In genomic region chr7:66594082-66594481, GRCh38 we compare ENCODE assay signal across 7 cellular contexts. TPM values are rescaled to one million over a fixed set of nuclear protein-coding genes. Genes with fewer than 3 reads are reported as not detected.
A peak's percentile ranks its signal among the peaks of the same experiment; 100 is the strongest.
DNase-seq lines count a peak whose midpoint lies in the region; ATAC-seq, FAIRE-seq and TF ChIP-seq lines count a peak whose summit lies in the region.
"Not testable (repeated sequence)": the region's sequence is repeated elsewhere in the genome, so short reads cannot be mapped to it uniquely, and the experiment has no call there.

No MANE protein-coding gene starts in this region.

- H3K79me2 ChIP-seq in K562 (ENCODE audit: control insufficient read depth, insufficient read depth, low read length), result peaks cover 35% of the 10 kb centered on the region
- H3K79me2 ChIP-seq in HepG2 (ENCODE audit: insufficient read depth, low read length), result peaks cover 28% of the 10 kb centered on the region

- TF ChIP-seq RAD21 in K562 (CRISPR knock-in tag; conservative IDR thresholded peaks at IDR 0.05 in 1 of 2, IDR thresholded peaks at IDR 0.05 in 1 of 2); HepG2 (CRISPR knock-in tag; IDR thresholded peaks at IDR 0.05): not testable (repeated sequence)

- peak overlapping the region; percentile 75 for H3K4me3 Mint-ChIP-seq in CD4-positive, alpha-beta T cell
- H3K4me3 Mint-ChIP-seq in IgD-negative memory B cell (peak overlapping the region in 1 of 4 donors; percentile 84), progenitor cell of endocrine pancreas (ENCODE audit: low read depth) (peak overlapping the region; percentile 29)
- H3K4me3 Mint-ChIP-seq in activated CD4-positive, alpha-beta memory T cell treated with anti-CD3 and anti-CD28 coated beads for 36 hours, result not testable (repeated sequence)
- peak overlapping the region in 4 of 10 donors; percentile 22 to 54 (median 46) for H3K4me3 Mint-ChIP-seq in naive thymus-derived CD8-positive, alpha-beta T cell

- H3K4me1 ChIP-seq in K562 (replicated peaks in 1 of 2; ENCODE audit: control insufficient read depth in 2 of 2, insufficient read depth in 2 of 2, low read length in 2 of 2), result peaks cover 16 to 19% of the 10 kb centered on the region in 2 experiments
- peaks cover 51% of the 10 kb centered on the region for H3K4me1 ChIP-seq in HepG2 (ENCODE audit: insufficient read depth, low read length)

- peak overlapping the region; percentile 77 for H3K27ac Mint-ChIP-seq in CD4-positive, alpha-beta T cell
- H3K27ac Mint-ChIP-seq in IgD-negative memory B cell, result peak overlapping the region in 2 of 3 donors; percentile 65 to 71
- H3K27ac Mint-ChIP-seq in activated CD4-positive, alpha-beta memory T cell treated with anti-CD3 and anti-CD28 coated beads for 36 hours, result peak overlapping the region; percentile 54
- peak overlapping the region in 8 of 10 donors; percentile 43 to 99 (median 80) for H3K27ac Mint-ChIP-seq in naive thymus-derived CD8-positive, alpha-beta T cell
- not testable (repeated sequence) for H3K27ac Mint-ChIP-seq in progenitor cell of endocrine pancreas

- not testable (repeated sequence) for H3K27me3 Mint-ChIP-seq in CD4-positive, alpha-beta T cell; IgD-negative memory B cell; activated CD4-positive, alpha-beta memory T cell treated with anti-CD3 and anti-CD28 coated beads for 36 hours; naive thymus-derived CD8-positive, alpha-beta T cell; progenitor cell of endocrine pancreas

- H3K9me3 ChIP-seq in CD4-positive, alpha-beta T cell (ENCODE audit: control insufficient read depth, low read length); K562 (replicated peaks; ENCODE audit: control insufficient read depth, insufficient read depth, low read depth, low read length); HepG2 (ENCODE audit: low read length): not testable (repeated sequence)

- WGBS in K562 (ENCODE audit: insufficient coverage, low coverage, missing lambda C conversion rate), result 72% methylated on average over 8 of the region's 8 CpGs
- WGBS in HepG2 (ENCODE audit: low lambda C conversion rate), result 75% methylated on average over 5 of the region's 8 CpGs

- CTCF ChIA-PET in CD4-positive, alpha-beta T cell (lab: Charles Lee); activated CD4-positive, alpha-beta memory T cell treated with anti-CD3 and anti-CD28 coated beads for 36 hours (lab: Charles Lee); K562 (lab: Yijun Ruan, JAX; ENCODE audit: low intra/inter-chr PET ratio); HepG2 (lab: Yijun Ruan, JAX; ENCODE audit: low intra/inter-chr PET ratio, low total read pairs): not testable (repeated sequence)

- POLR2A ChIA-PET in CD4-positive, alpha-beta T cell (lab: Charles Lee), result interaction anchor here (0.8 kb wide), 1 partner anchor 34 kb away, joined by 3 read pairs; no protein-coding TSS in a partner anchor
- POLR2A ChIA-PET in activated CD4-positive, alpha-beta memory T cell treated with anti-CD3 and anti-CD28 coated beads for 36 hours (lab: Charles Lee); HepG2 (lab: Yijun Ruan, JAX); naive thymus-derived CD8-positive, alpha-beta T cell (lab: Charles Lee): not testable (repeated sequence)
- POLR2A ChIA-PET in K562 (lab: Yijun Ruan, JAX), result interaction anchor here (1.1 kb wide), 1 partner anchor 13 kb away, joined by 3 read pairs; no protein-coding TSS in a partner anchor

- H3K4me1 Mint-ChIP-seq in CD4-positive, alpha-beta T cell (ENCODE audit: low read depth), result peaks cover 35% of the 10 kb centered on the region
- H3K4me1 Mint-ChIP-seq in IgD-negative memory B cell (peaks cover 22 to 29% (median 28%) of the 10 kb centered on the region in 3 donors), progenitor cell of endocrine pancreas (ENCODE audit: low read depth) (peaks cover 17% of the 10 kb centered on the region)
- H3K4me1 Mint-ChIP-seq in activated CD4-positive, alpha-beta memory T cell treated with anti-CD3 and anti-CD28 coated beads for 36 hours (ENCODE audit: low read depth), result peaks cover 31% of the 10 kb centered on the region
- peaks cover 20 to 38% (median 37%) of the 10 kb centered on the region in 4 donors for H3K4me1 Mint-ChIP-seq in naive thymus-derived CD8-positive, alpha-beta T cell

- not testable (repeated sequence) for H3K4me3 ChIP-seq in K562; HepG2 (replicated peaks in 1 of 3; ENCODE audit: insufficient read depth in 1 of 3, low read depth in 2 of 3, low read length in 3 of 3)

- not testable (repeated sequence) for H3K27ac ChIP-seq in CD4-positive, alpha-beta T cell (ENCODE audit: low read depth, low read length); K562 (ENCODE audit: extremely low read depth, low read depth, low read length); HepG2 (ENCODE audit: extremely low read length, insufficient read depth, low read length)

- H3K9ac ChIP-seq in K562 (ENCODE audit: insufficient read depth in 1 of 2, low read depth in 2 of 2, low read length in 2 of 2); HepG2 (ENCODE audit: insufficient read depth, low read depth, low read length): not testable (repeated sequence)

- in situ Hi-C loops in K562 (cut with MboI); HepG2 (cut with HindIII; ENCODE audit: extremely low pct_ligation_motif_present, low pct_unique_long_range_greater_than_20kb): not testable (repeated sequence)

- not testable (repeated sequence) for TF ChIP-seq EP300 in K562 (IDR thresholded peaks at IDR 0.05; ENCODE audit: low read length); HepG2 (IDR thresholded peaks at IDR 0.05; ENCODE audit: low read depth in 2 of 2, low read length in 2 of 2); HepG2 (CRISPR knock-in tag; IDR thresholded peaks at IDR 0.05; ENCODE audit: borderline replicate concordance)

- H3K27me3 ChIP-seq in CD4-positive, alpha-beta T cell (ENCODE audit: control insufficient read depth, insufficient read depth, low read length); K562 (ENCODE audit: control insufficient read depth in 2 of 2, insufficient read depth in 2 of 2, low read length in 2 of 2); HepG2 (ENCODE audit: control insufficient read depth in 1 of 2, insufficient read depth in 2 of 2, low read length in 2 of 2): not testable (repeated sequence)

- intact Hi-C loops in CD4-positive, alpha-beta T cell (cut with DNase I, micrococcal nuclease), result loop anchor here in 1 of 2 experiments (5.0 kb wide), 3 partner anchors 102 to 248 kb away; no protein-coding TSS in a partner anchor
- intact Hi-C loops in activated CD4-positive, alpha-beta memory T cell treated with anti-CD3 and anti-CD28 coated beads for 36 hours (cut with micrococcal nuclease); K562 (cut with micrococcal nuclease): not testable (repeated sequence)
- intact Hi-C loops in HepG2 (cut with micrococcal nuclease; ENCODE audit: unreplicated experiment), result loop anchor here (5.0 kb wide), 1 partner anchor 33 kb away; the partner anchor contains the start of gene KCTD7

- DNase-seq in CD4-positive, alpha-beta T cell; activated CD4-positive, alpha-beta memory T cell treated with anti-CD3 and anti-CD28 coated beads for 36 hours; K562 (ENCODE audit: extremely low read depth in 1 of 4, low spot score in 3 of 4); HepG2 (ENCODE audit: low spot score); naive thymus-derived CD8-positive, alpha-beta T cell; progenitor cell of endocrine pancreas (ENCODE audit: low spot score, unreplicated experiment): not testable (repeated sequence)

- H2AFZ ChIP-seq in K562 (ENCODE audit: low read depth, low read length); HepG2 (ENCODE audit: low read length): not testable (repeated sequence)

- FAIRE-seq in K562 (lab: Jason Lieb, UNC); HepG2 (lab: Jason Lieb, UNC): not testable (repeated sequence)

- TF ChIP-seq POLR2A in K562 (conservative IDR thresholded peaks at IDR 0.05); HepG2 (IDR thresholded peaks at IDR 0.05; ENCODE audit: insufficient read depth in 1 of 2, low read depth in 2 of 2, low read length in 2 of 2): not testable (repeated sequence)

- H3K9me3 Mint-ChIP-seq in CD4-positive, alpha-beta T cell; IgD-negative memory B cell; activated CD4-positive, alpha-beta memory T cell treated with anti-CD3 and anti-CD28 coated beads for 36 hours; naive thymus-derived CD8-positive, alpha-beta T cell; progenitor cell of endocrine pancreas (ENCODE audit: low read depth): not testable (repeated sequence)

- H3K4me2 ChIP-seq in K562 (ENCODE audit: insufficient read depth, low read length); HepG2 (ENCODE audit: low read depth, low read length): not testable (repeated sequence)

- ATAC-seq in CD4-positive, alpha-beta T cell (ENCODE audit: poor library complexity); K562; HepG2; naive thymus-derived CD8-positive, alpha-beta T cell: not testable (repeated sequence)

- not testable (repeated sequence) for H3K9me1 ChIP-seq in K562 (ENCODE audit: control insufficient read depth, insufficient read depth, low read length)

- not testable (repeated sequence) for BruUV-seq in K562 (replicated peaks; lab: Mats Ljungman, UMichigan); HepG2 (replicated peaks; lab: Mats Ljungman, UMichigan)

- H3K36me3 Mint-ChIP-seq in CD4-positive, alpha-beta T cell (ENCODE audit: low read depth); IgD-negative memory B cell; activated CD4-positive, alpha-beta memory T cell treated with anti-CD3 and anti-CD28 coated beads for 36 hours; naive thymus-derived CD8-positive, alpha-beta T cell; progenitor cell of endocrine pancreas (ENCODE audit: insufficient read depth): not testable (repeated sequence)

- TF ChIP-seq CTCF in CD4-positive, alpha-beta T cell (IDR thresholded peaks at IDR 0.05); K562 (IDR thresholded peaks at IDR 0.05 in 2 of 3, conservative IDR thresholded peaks at IDR 0.05 in 1 of 3; ENCODE audit: insufficient read depth in 2 of 3, low read depth in 1 of 3, low read length in 3 of 3); HepG2 (CRISPR knock-in tag; IDR thresholded peaks at IDR 0.05); progenitor cell of endocrine pancreas (IDR thresholded peaks at IDR 0.05; ENCODE audit: unreplicated experiment): not testable (repeated sequence)

- H3K36me3 ChIP-seq in K562 (ENCODE audit: control insufficient read depth, insufficient read depth, low read length), result peaks cover 13% of the 10 kb centered on the region; the same call in 1 of the 3 replicates
- H3K36me3 ChIP-seq in HepG2 (replicated peaks in 1 of 2; ENCODE audit: control insufficient read depth in 1 of 2, insufficient read depth in 2 of 2, low read length in 2 of 2), result not testable (repeated sequence)

- H4K20me1 ChIP-seq in K562 (replicated peaks; ENCODE audit: control insufficient read depth, insufficient read depth, low read length) (peaks cover 13% of the 10 kb centered on the region), HepG2 (ENCODE audit: insufficient read depth, low read length) (peaks cover 12% of the 10 kb centered on the region)

RNA-seq across cellular contexts. Expression of gene KCTD7, which starts 34.6 kb away (rescaled TPM):
- 10 to 100 TPM; 15.2 TPM for total RNA-seq in CD4-positive, alpha-beta T cell
- polyA plus RNA-seq in IgD-negative memory B cell (15.7 TPM), K562 (2011; rRNA removed) (23.6 and 26.0 TPM in 2 replicates), K562 (2014; fragmentation: Illumina TruSeq; extraction: Trizol) (10.6 and 11.8 TPM in 2 replicates), K562 (2014; fragmentation: Nextera tagmentation; extraction: Ambion mirVana) (1 to 10 TPM; 1.5 to 1.7 TPM), K562 (2014; rRNA removed) (10.1 and 11.7 TPM in 2 replicates), HepG2 (2011; rRNA removed) (13.5 and 17.3 TPM in 2 replicates)
- 1 to 10 TPM; 7.4 to 8.2 TPM for total RNA-seq in activated CD4-positive, alpha-beta memory T cell treated with anti-CD3 and anti-CD28 coated beads for 36 hours
- total RNA-seq in K562 (2011; cell fraction: chromatin; rRNA removed; ENCODE audit: low replicate concordance), result 25.1 and 37.5 TPM in 2 replicates
- total RNA-seq in K562 (2011; cell fraction: nucleolus; rRNA removed), result 22.6 and 24.3 TPM in 2 replicates
- 26.7 and 37.0 TPM in 2 replicates for total RNA-seq in K562 (2011; cell fraction: nucleoplasm; rRNA removed)
- total RNA-seq in K562 (2014; rRNA removed) (5.0 and 10.3 TPM in 2 replicates), K562 (2014; rRNA removed; fragmentation: Illumina TruSeq; extraction: Trizol) (9.0 and 9.6 TPM in 2 replicates), K562 (2015; rRNA removed; fragmentation: Illumina TruSeq; extraction: Trizol) (7.6 and 8.2 TPM in 2 replicates), K562 (2021) (11.4 and 12.3 TPM in 2 replicates), HepG2 (2016; rRNA removed; fragmentation: Illumina TruSeq; extraction: Trizol) (7.3 and 7.7 TPM in 2 replicates), progenitor cell of endocrine pancreas (8.5 and 12.3 TPM in 2 replicates)
- 25.6 and 33.4 TPM in 2 replicates for polyA plus RNA-seq in K562 (2011; cell fraction: cytosol; rRNA removed)
- 46.8 and 68.8 TPM in 2 replicates for polyA plus RNA-seq in K562 (2011; cell fraction: nucleus; rRNA removed)
- 7.9 and 17.0 TPM in 2 replicates for polyA plus RNA-seq in K562 (2012)
- 10.4 and 17.3 TPM in 2 replicates for polyA minus RNA-seq in K562 (2011; rRNA and poly(A)+ RNA removed)
- polyA minus RNA-seq in K562 (2011; cell fraction: cytosol; rRNA and poly(A)+ RNA removed), result 7.6 and 9.8 TPM in 2 replicates
- 10.2 and 12.0 TPM in 2 replicates for polyA minus RNA-seq in K562 (2011; cell fraction: nucleus; rRNA and poly(A)+ RNA removed)
- total RNA-seq in HepG2 (2016; cell fraction: cytosol; rRNA removed; fragmentation: Illumina TruSeq; extraction: Trizol; ENCODE audit: low read depth), result 2.4 and 3.2 TPM in 2 replicates
- total RNA-seq in HepG2 (2016; cell fraction: insoluble cytoplasmic fraction; rRNA removed; fragmentation: Illumina TruSeq; extraction: Trizol), result 7.3 and 7.8 TPM in 2 replicates
- total RNA-seq in HepG2 (2016; cell fraction: membrane; rRNA removed; fragmentation: Illumina TruSeq; extraction: Trizol), result 6.7 and 7.6 TPM in 2 replicates
- 6.7 and 8.8 TPM in 2 replicates for total RNA-seq in HepG2 (2016; cell fraction: nucleus; rRNA removed; fragmentation: Illumina TruSeq; extraction: Trizol)
- polyA plus RNA-seq in HepG2 (2011; cell fraction: cytosol; rRNA removed), result 10.1 and 11.5 TPM in 2 replicates
- polyA plus RNA-seq in HepG2 (2011; cell fraction: nucleus; rRNA removed), result 42.5 and 49.3 TPM in 2 replicates
- 7.8 and 8.2 TPM in 2 replicates for polyA plus RNA-seq in HepG2 (2012)
- 3.2 and 3.4 TPM in 2 replicates for polyA plus RNA-seq in HepG2 (2016; cell fraction: cytosol; fragmentation: Illumina TruSeq; extraction: Trizol; ENCODE audit: low read depth)
- 7.2 and 8.3 TPM in 2 replicates for polyA plus RNA-seq in HepG2 (2016; cell fraction: insoluble cytoplasmic fraction; fragmentation: Illumina TruSeq; extraction: Trizol; ENCODE audit: low read depth)
- polyA plus RNA-seq in HepG2 (2016; cell fraction: membrane; fragmentation: Illumina TruSeq; extraction: Trizol; ENCODE audit: low read depth), result 5.2 and 5.4 TPM in 2 replicates
- 13.1 and 16.6 TPM in 2 replicates for polyA plus RNA-seq in HepG2 (2016; cell fraction: nucleus; fragmentation: Illumina TruSeq; extraction: Trizol; ENCODE audit: insufficient read depth, low read depth)
- 18.1 and 37.2 TPM in 2 replicates for polyA minus RNA-seq in HepG2 (2011; rRNA and poly(A)+ RNA removed; ENCODE audit: low replicate concordance)
- polyA minus RNA-seq in HepG2 (2011; cell fraction: cytosol; rRNA and poly(A)+ RNA removed), result 6.1 and 7.2 TPM in 2 replicates
- polyA minus RNA-seq in HepG2 (2011; cell fraction: nucleus; rRNA and poly(A)+ RNA removed), result 15.7 and 20.1 TPM in 2 replicates
- 10 to 100 TPM; 35.8 to 37.0 TPM for total RNA-seq in naive thymus-derived CD8-positive, alpha-beta T cell
- polyA plus RNA-seq in naive thymus-derived CD8-positive, alpha-beta T cell, result 10 to 100 TPM; 11.0 to 14.5 (median 11.9) TPM
